9 cellular contexts compared by ENCODE assay signal in genomic region chr17:17289701-17290100, GRCh38.
"Had no signal": no experiment of that assay in that cellular context is flagged by ENCODE, and none has a peak within 500 bp of the region (broad histone marks: within the 10 kb centered on the region; RNA-seq: fewer than 3 reads in every experiment).

No MANE protein-coding gene starts in this region.

- ATAC-seq: HCT116, HepG2 had no signal

- H3K4me3 ChIP-seq: GM23248, HAP-1 had no signal

- FAIRE-seq: HepG2 had no signal

- H3K27ac Mint-ChIP-seq: HFFc6, IgD-negative memory B cell had no signal

- H3K36me3 ChIP-seq: HAP-1 had no signal

- H3K9me3 Mint-ChIP-seq: HFFc6, IgD-negative memory B cell had no signal

- H3K9me3 ChIP-seq: HAP-1 had no signal

- H3K4me1 ChIP-seq: HAP-1 had no signal

- H3K27ac ChIP-seq: GM23248 had no signal

- DNase-seq: GM23248, GOT3, H7, HFFc6, KG1 had no signal

- H3K9ac ChIP-seq: GM23248 had no signal

- H3K27me3 Mint-ChIP-seq: IgD-negative memory B cell had no signal

- H2AFZ ChIP-seq: GM23248 had no signal

- H3K4me3 Mint-ChIP-seq: HFFc6, IgD-negative memory B cell had no signal

- H3K36me3 Mint-ChIP-seq: IgD-negative memory B cell had no signal
